ENCODE assay signal across 27 cellular contexts in genomic region chr1:175814885-175815284, GRCh38.
"Had no signal": no experiment of that assay in that cellular context is flagged by ENCODE, and none has a peak within 500 bp of the region (broad histone marks: within the 10 kb centered on the region; RNA-seq: fewer than 3 reads in every experiment).

No MANE protein-coding gene starts in this region.

- DNase-seq: stimulated activated CD4-positive, alpha-beta T cell treated with anti-CD3 and anti-CD28 coated beads, Interleukin-2, amount 100 ng/mL, for 48 hours; stimulated activated CD4-positive, alpha-beta T cell treated with anti-CD3 and anti-CD28 coated beads, Interleukin-4, amount 100 ng/mL, for 1 hour; stimulated activated CD4-positive, alpha-beta T cell treated with anti-CD3 and anti-CD28 coated beads, Interleukin-4, amount 100 ng/mL, for 24 hours; stimulated activated CD4-positive, alpha-beta T cell treated with anti-CD3 and anti-CD28 coated beads, Interleukin-4, amount 100 ng/mL, for 4 hours; stimulated activated CD8-positive, alpha-beta memory T cell treated with anti-CD3 and anti-CD28 coated beads, Interleukin-4, amount 100 ng/mL, for 48 hours; stimulated activated naive B cell treated with anti-CD40 and anti-IgM and Interleukin-4, amounts not matched to agents 10 μg/mL and 1 μg/mL and 100 μg/mL, for 72 hours; stimulated activated naive CD4-positive, alpha-beta T cell; stimulated activated naive CD4-positive, alpha-beta T cell treated with Interleukin-2 at 50 U/mL for 16 hours; stimulated activated naive CD8-positive, alpha-beta T cell treated with anti-CD3 and anti-CD28 coated beads, Interleukin-15, amount 100 ng/mL, for 72 hours; stimulated activated naive CD8-positive, alpha-beta T cell treated with anti-CD3 and anti-CD28 coated beads, Interleukin-15, Interleukin-2, amounts not matched to agents 100 U/mL and 50 U/mL, for 24 hours; stomach; substantia nigra; testis; thyroid gland; tibial artery; transverse colon; trophoblast cell; upper lobe of left lung; upper lobe of right lung; uterus had no signal

- H3K4me1 ChIP-seq: stomach, suprapubic skin, testis, thyroid gland, tibial nerve, transverse colon, upper lobe of left lung, upper lobe of right lung, uterus, vagina had no signal

- FAIRE-seq: urothelium cell line had no signal

- H3K27me3 ChIP-seq: stomach, suprapubic skin, testis, thyroid gland, tibial artery, tibial nerve, transverse colon, upper lobe of left lung, upper lobe of right lung, uterus, vagina had no signal

- H3K36me3 ChIP-seq: stomach, suprapubic skin, thoracic aorta, thyroid gland, tibial artery, tibial nerve, transverse colon, upper lobe of left lung, upper lobe of right lung, uterus, vagina had no signal

- H3K27ac ChIP-seq: stomach, suprapubic skin, testis, thoracic aorta, thyroid gland, tibial artery, tibial nerve, transverse colon, upper lobe of left lung, upper lobe of right lung, uterus, vagina had no signal

- ATAC-seq: stimulated activated effector memory CD8-positive, alpha-beta T cell treated with anti-CD3 and anti-CD28 coated beads, Interleukin-12 subunit alpha, Interleukin-12 subunit beta, amount 100 ng/mL, for 72 hours; stimulated activated memory B cell treated with anti-CD40 and anti-IgM and Interleukin-4, amounts not matched to agents 10 μg/mL and 1 μg/mL and 100 μg/mL, for 72 hours; stimulated activated naive B cell treated with anti-CD40 and anti-IgM and Interleukin-4, amounts not matched to agents 10 μg/mL and 1 μg/mL and 100 μg/mL, for 72 hours; stimulated activated naive CD8-positive, alpha-beta T cell treated with anti-CD3 and anti-CD28 coated beads, Interleukin-15, amount 100 ng/mL, for 72 hours; stimulated activated naive CD8-positive, alpha-beta T cell treated with anti-CD3 and anti-CD28 coated beads, Interleukin-15, Interleukin-2, amounts not matched to agents 100 U/mL and 50 U/mL, for 24 hours; upper lobe of right lung had no signal

- H3K4me3 ChIP-seq: stomach, suprapubic skin, testis, thoracic aorta, thyroid gland, tibial artery, tibial nerve, transverse colon, upper lobe of left lung, upper lobe of right lung, uterus, vagina had no signal

- H3K9me3 ChIP-seq: suprapubic skin, testis, thoracic aorta, thyroid gland, tibial artery, upper lobe of left lung, upper lobe of right lung, uterus, vagina had no signal
